In genomic region chr1:153352523-153352922, GRCh38 we compare ENCODE assay signal across 8 cellular contexts. TPM values are rescaled to one million over a fixed set of nuclear protein-coding genes. Genes with fewer than 3 reads are reported as not detected.
DNase-seq lines count a peak whose midpoint lies in the region; ATAC-seq and TF ChIP-seq lines count a peak whose summit lies in the region.

No MANE protein-coding gene starts in this region.

- no peak for ATAC-seq in HG02642 (IDR thresholded peaks at IDR 0.05; ENCODE audit: poor library complexity, unreplicated experiment)

- peak; percentile 14 for DNase-seq in GF-D8 (lab: John Stamatoyannopoulos, UW)
- DNase-seq in M059J (ENCODE audit: low read depth) = peak; percentile 64
- peak; percentile 80 for DNase-seq in RPMI8226
- peak; percentile 34 for DNase-seq in activated T-helper 1 cell treated with anti-CD3 and anti-CD28 coated beads, Interleukin-12 subunit alpha, Interleukin-12 subunit beta, Interleukin-2, Interleukin-4 antibody, amounts not matched to agents 30 ng/mL and 10 ng/mL and 1 ng/mL, durations not matched to agents 14 hours and 24 hours and 36 hours (ENCODE audit: low spot score)
- DNase-seq in fibroblast of pulmonary artery (ENCODE audit: low read depth) = peak; percentile 79
- peak; percentile 14 for DNase-seq in non-pigmented ciliary epithelial cell (ENCODE audit: low read depth)
- peak; percentile 81 for DNase-seq in testis

- H3K36me3 ChIP-seq in testis (ENCODE audit: low read depth, missing control alignments) = no peaks in the 10 kb centered on the region

- no peak for TF ChIP-seq POLR2A in testis (IDR thresholded peaks at IDR 0.05)

- H3K4me3 ChIP-seq in fibroblast of pulmonary artery (replicated peaks; ENCODE audit: low read depth, low read length) (no peak overlapping the region), testis (no peak overlapping the region)

- intact Hi-C loops in activated T-helper 1 cell treated with anti-CD3 and anti-CD28 coated beads, Interleukin-12 subunit alpha, Interleukin-12 subunit beta, Interleukin-2, Interleukin-4 antibody, amounts not matched to agents 30 ng/mL and 10 ng/mL and 1 ng/mL, durations not matched to agents 14 hours and 24 hours and 36 hours (cut with micrococcal nuclease) = loop anchor here (1.0 to 10.0 kb wide), 5 partner anchors 52 to 392 kb away; partner anchors contain the start of genes S100A14 and S100A16
- intact Hi-C loops in testis (cut with DNase I; ENCODE audit: low total_unique reads) = loop anchor here (10.0 kb wide), 1 partner anchor 142 kb away; no protein-coding TSS in a partner anchor

- no peaks in the 10 kb centered on the region for H3K9me3 Mint-ChIP-seq in activated T-helper 1 cell treated with anti-CD3 and anti-CD28 coated beads, Interleukin-12 subunit alpha, Interleukin-12 subunit beta, Interleukin-2, Interleukin-4 antibody, amounts not matched to agents 30 ng/mL and 10 ng/mL and 1 ng/mL, durations not matched to agents 14 hours and 24 hours and 36 hours

- H3K36me3 Mint-ChIP-seq in activated T-helper 1 cell treated with anti-CD3 and anti-CD28 coated beads, Interleukin-12 subunit alpha, Interleukin-12 subunit beta, Interleukin-2, Interleukin-4 antibody, amounts not matched to agents 30 ng/mL and 10 ng/mL and 1 ng/mL, durations not matched to agents 14 hours and 24 hours and 36 hours (ENCODE audit: low read depth) = no peaks in the 10 kb centered on the region

- H3K27me3 ChIP-seq in testis = no peaks in the 10 kb centered on the region

- H3K4me3 Mint-ChIP-seq in activated T-helper 1 cell treated with anti-CD3 and anti-CD28 coated beads, Interleukin-12 subunit alpha, Interleukin-12 subunit beta, Interleukin-2, Interleukin-4 antibody, amounts not matched to agents 30 ng/mL and 10 ng/mL and 1 ng/mL, durations not matched to agents 14 hours and 24 hours and 36 hours = no peak overlapping the region

- no peaks in the 10 kb centered on the region for H3K9me3 ChIP-seq in testis

- H3K27me3 Mint-ChIP-seq in activated T-helper 1 cell treated with anti-CD3 and anti-CD28 coated beads, Interleukin-12 subunit alpha, Interleukin-12 subunit beta, Interleukin-2, Interleukin-4 antibody, amounts not matched to agents 30 ng/mL and 10 ng/mL and 1 ng/mL, durations not matched to agents 14 hours and 24 hours and 36 hours (ENCODE audit: insufficient read depth) = peaks cover 22% of the 10 kb centered on the region

- 12% methylated on average over 4 of the region's 4 CpGs for WGBS in testis, 2 donors

- H3K4me1 Mint-ChIP-seq in activated T-helper 1 cell treated with anti-CD3 and anti-CD28 coated beads, Interleukin-12 subunit alpha, Interleukin-12 subunit beta, Interleukin-2, Interleukin-4 antibody, amounts not matched to agents 30 ng/mL and 10 ng/mL and 1 ng/mL, durations not matched to agents 14 hours and 24 hours and 36 hours (ENCODE audit: low read depth) = peaks cover 15% of the 10 kb centered on the region

- no peak overlapping the region for H3K27ac Mint-ChIP-seq in activated T-helper 1 cell treated with anti-CD3 and anti-CD28 coated beads, Interleukin-12 subunit alpha, Interleukin-12 subunit beta, Interleukin-2, Interleukin-4 antibody, amounts not matched to agents 30 ng/mL and 10 ng/mL and 1 ng/mL, durations not matched to agents 14 hours and 24 hours and 36 hours

- H3K4me1 ChIP-seq in testis = no peaks in the 10 kb centered on the region

- TF ChIP-seq CTCF in fibroblast of pulmonary artery (IDR thresholded peaks at IDR 0.05; ENCODE audit: low read length, missing control alignments) (peak; percentile 94), testis (IDR thresholded peaks at IDR 0.05) (peak; percentile 61 to 91 (median 84))

- no peak overlapping the region for H3K27ac ChIP-seq in testis

RNA-seq across cellular contexts. Expression of gene PGLYRP4, which starts 3.9 kb away (rescaled TPM):
- not detected in 2 replicates for total RNA-seq in M059J (2014; rRNA removed; shearing (Covaris generic))
- not detected in 2 replicates for total RNA-seq in activated T-helper 1 cell treated with anti-CD3 and anti-CD28 coated beads, Interleukin-12 subunit alpha, Interleukin-12 subunit beta, Interleukin-2, Interleukin-4 antibody, amounts not matched to agents 30 ng/mL and 10 ng/mL and 1 ng/mL, durations not matched to agents 14 hours and 24 hours and 36 hours
- total RNA-seq in testis = under 1 TPM in 1 of 2 donors, not detected in 1; 0.12 TPM
- 0.17 TPM for polyA plus RNA-seq in testis (ENCODE audit: insufficient read depth, low read depth, low replicate concordance)

RNA-seq across cellular contexts. Expression of gene S100A9, which starts 5.1 kb away (rescaled TPM):
- total RNA-seq in M059J (2014; rRNA removed; shearing (Covaris generic)) = 0.22 TPM in 1 of 2 replicates, not detected in the other
- not detected in 2 replicates for total RNA-seq in activated T-helper 1 cell treated with anti-CD3 and anti-CD28 coated beads, Interleukin-12 subunit alpha, Interleukin-12 subunit beta, Interleukin-2, Interleukin-4 antibody, amounts not matched to agents 30 ng/mL and 10 ng/mL and 1 ng/mL, durations not matched to agents 14 hours and 24 hours and 36 hours
- 10 to 100 TPM in 1 of 2 donors, 1 to 10 TPM in 1; 4.6 to 10.7 TPM for total RNA-seq in testis
- polyA plus RNA-seq in testis (ENCODE audit: insufficient read depth, low read depth, low replicate concordance) = 36.6 TPM

RNA-seq across cellular contexts. Expression of gene S100A12, which starts 22.9 kb away (rescaled TPM):
- total RNA-seq in M059J (2014; rRNA removed; shearing (Covaris generic)) = not detected in 2 replicates
- total RNA-seq in activated T-helper 1 cell treated with anti-CD3 and anti-CD28 coated beads, Interleukin-12 subunit alpha, Interleukin-12 subunit beta, Interleukin-2, Interleukin-4 antibody, amounts not matched to agents 30 ng/mL and 10 ng/mL and 1 ng/mL, durations not matched to agents 14 hours and 24 hours and 36 hours = not detected in 2 replicates
- not detected for total RNA-seq in testis
- polyA plus RNA-seq in testis (ENCODE audit: insufficient read depth, low read depth, low replicate concordance) = not detected

RNA-seq across cellular contexts. Expression of gene S100A8, which starts 38.4 kb away (rescaled TPM):
- 0.15 TPM in 1 of 2 replicates, not detected in the other for total RNA-seq in M059J (2014; rRNA removed; shearing (Covaris generic))
- not detected in 2 replicates for total RNA-seq in activated T-helper 1 cell treated with anti-CD3 and anti-CD28 coated beads, Interleukin-12 subunit alpha, Interleukin-12 subunit beta, Interleukin-2, Interleukin-4 antibody, amounts not matched to agents 30 ng/mL and 10 ng/mL and 1 ng/mL, durations not matched to agents 14 hours and 24 hours and 36 hours
- 1 to 10 TPM; 1.3 to 3.0 TPM for total RNA-seq in testis
- 20.3 TPM for polyA plus RNA-seq in testis (ENCODE audit: insufficient read depth, low read depth, low replicate concordance)

RNA-seq across cellular contexts. Expression of gene PGLYRP3, which starts 39.8 kb away (rescaled TPM):
- not detected in 2 replicates for total RNA-seq in M059J (2014; rRNA removed; shearing (Covaris generic))
- total RNA-seq in activated T-helper 1 cell treated with anti-CD3 and anti-CD28 coated beads, Interleukin-12 subunit alpha, Interleukin-12 subunit beta, Interleukin-2, Interleukin-4 antibody, amounts not matched to agents 30 ng/mL and 10 ng/mL and 1 ng/mL, durations not matched to agents 14 hours and 24 hours and 36 hours = not detected in 2 replicates
- not detected for total RNA-seq in testis
- polyA plus RNA-seq in testis (ENCODE audit: insufficient read depth, low read depth, low replicate concordance) = 0.28 TPM

Comparison
In these comparisons a context has a peak if more than half of its experiments do, and no peak if none do; other contexts are left out.
1. DNase-seq: peak in every context shown above with its lines; median percentile 81 in testis; 80 in RPMI8226; 79 in fibroblast of pulmonary artery; 64 in M059J; 34 in activated T-helper 1 cell treated with anti-CD3 and anti-CD28 coated beads, Interleukin-12 subunit alpha, Interleukin-12 subunit beta, Interleukin-2, Interleukin-4 antibody, amounts not matched to agents 30 ng/mL and 10 ng/mL and 1 ng/mL, durations not matched to agents 14 hours and 24 hours and 36 hours; 14 in GF-D8; 14 in non-pigmented ciliary epithelial cell.